In genomic region chr14:35405304-35405996, GRCh38 we compare ENCODE assay signal across 8 cellular contexts. TPM values are rescaled to one million over a fixed set of nuclear protein-coding genes. Genes with fewer than 3 reads are reported as not detected.
A peak's percentile ranks its signal among the peaks of the same experiment; 100 is the strongest.
DNase-seq lines count a peak whose midpoint lies in the region; ATAC-seq and TF ChIP-seq lines count a peak whose summit lies in the region.

No MANE protein-coding gene starts in this region.

- peaks cover 33% of the 10 kb centered on the region for H3K36me3 ChIP-seq in OCI-LY7 (ENCODE audit: insufficient read depth, low read length)

- POLR2A ChIA-PET in OCI-LY7 (lab: Charles Lee) = interaction anchor here (0.5 to 5.0 kb wide), 12 partner anchors 14 to 315 kb away, joined by 3 to 37 read pairs (median 4); partner anchors contain the start of gene PSMA6

- CTCF ChIA-PET in OCI-LY7 (lab: Charles Lee; ENCODE audit: unreplicated experiment) = interaction anchor here (0.7 to 1.1 kb wide), 4 partner anchors 9 to 262 kb away, joined by 3 read pairs; no protein-coding TSS in a partner anchor

- H3K4me2 ChIP-seq in OCI-LY7 (ENCODE audit: low read length) = peak overlapping the region; percentile 96

- peak overlapping the region; percentile 68 for H3K27ac Mint-ChIP-seq in endothelial cell (ENCODE audit: unreplicated experiment)
- H3K27ac Mint-ChIP-seq in natural killer cell treated with Interleukin-12 subunit alpha and Interleukin-12 subunit beta and Interleukin-15 and Interleukin-18, amount 100 ng/mL, for 72 hours = peak overlapping the region; percentile 98 to 99

- H2AFZ ChIP-seq in OCI-LY7 (ENCODE audit: low read length) = peak overlapping the region; percentile 87

- intact Hi-C loops in OCI-LY7 (cut with micrococcal nuclease; ENCODE audit: unreplicated experiment) = loop anchor here (2.0 to 5.0 kb wide), 3 partner anchors 121 to 533 kb away; partner anchors contain the start of genes PPP2R3C and PRORP

- peaks cover 15% of the 10 kb centered on the region; the same call in 1 of the 2 replicates for H4K20me1 ChIP-seq in OCI-LY7 (ENCODE audit: insufficient read depth, low read length)

- DNase-seq in G401 (ENCODE audit: low spot score) = peak; percentile 44
- DNase-seq in OCI-LY7 (ENCODE audit: low spot score) = no peak
- no peak for DNase-seq in endothelial cell (ENCODE audit: low spot score)
- no peak for DNase-seq in natural killer cell treated with Interleukin-12 subunit alpha and Interleukin-12 subunit beta and Interleukin-15 and Interleukin-18, amount 100 ng/mL, for 72 hours (ENCODE audit: low spot score)
- DNase-seq in NOMO-1 (lab: John Stamatoyannopoulos, UW; ENCODE audit: unreplicated experiment in 2 of 2) = no peak

- in situ Hi-C loops in G401 (cut with HindIII; ENCODE audit: low sequenced_read_pairs) = loop anchor here (10.0 to 25.0 kb wide), 2 partner anchors 181 to 368 kb away; partner anchors contain the start of gene FAM177A1

- peak overlapping the region; percentile 79 for H3K27ac ChIP-seq in OCI-LY7 (ENCODE audit: low read depth, low read length, poor library complexity, severe bottlenecking)

- H3K79me2 ChIP-seq in OCI-LY7 (ENCODE audit: insufficient read depth, low read depth, low read length) = peaks cover 21% of the 10 kb centered on the region; the same call in 1 of the 2 replicates

- no peak for ATAC-seq in natural killer cell treated with Interleukin-12 subunit alpha and Interleukin-12 subunit beta and Interleukin-15 and Interleukin-18, amount 100 ng/mL, for 72 hours
- ATAC-seq in GM21515 (IDR thresholded peaks at IDR 0.05; ENCODE audit: unreplicated experiment) (no peak), GM18909 (IDR thresholded peaks at IDR 0.05; ENCODE audit: poor library complexity, unreplicated experiment) (no peak), GM21786 (IDR thresholded peaks at IDR 0.05; ENCODE audit: unreplicated experiment) (no peak)

- H3K4me3 Mint-ChIP-seq in endothelial cell (ENCODE audit: unreplicated experiment) = peak overlapping the region; percentile 95
- H3K4me3 Mint-ChIP-seq in natural killer cell treated with Interleukin-12 subunit alpha and Interleukin-12 subunit beta and Interleukin-15 and Interleukin-18, amount 100 ng/mL, for 72 hours = peak overlapping the region; percentile 98

- H3K9me2 ChIP-seq in OCI-LY7 (ENCODE audit: insufficient read depth, low read length) = no peaks in the 10 kb centered on the region

- peaks cover 47% of the 10 kb centered on the region for H3K4me1 ChIP-seq in OCI-LY7 (ENCODE audit: insufficient read depth, low read length, poor library complexity, severe bottlenecking)

- no peaks in the 10 kb centered on the region for H3K9me3 ChIP-seq in OCI-LY7 (ENCODE audit: low read length)

- peaks cover 5% of the 10 kb centered on the region for H3K27me3 Mint-ChIP-seq in endothelial cell (ENCODE audit: unreplicated experiment)
- no peaks in the 10 kb centered on the region for H3K27me3 Mint-ChIP-seq in natural killer cell treated with Interleukin-12 subunit alpha and Interleukin-12 subunit beta and Interleukin-15 and Interleukin-18, amount 100 ng/mL, for 72 hours

- no TSS peak for BruUV-seq in OCI-LY7 (replicated peaks; lab: Mats Ljungman, UMichigan)

- no peaks in the 10 kb centered on the region for H3K9me3 Mint-ChIP-seq in endothelial cell (ENCODE audit: unreplicated experiment)
- no peaks in the 10 kb centered on the region for H3K9me3 Mint-ChIP-seq in natural killer cell treated with Interleukin-12 subunit alpha and Interleukin-12 subunit beta and Interleukin-15 and Interleukin-18, amount 100 ng/mL, for 72 hours

- peaks cover 23% of the 10 kb centered on the region for H3K36me3 Mint-ChIP-seq in endothelial cell (ENCODE audit: low read depth, unreplicated experiment)
- peaks cover 35% of the 10 kb centered on the region for H3K36me3 Mint-ChIP-seq in natural killer cell treated with Interleukin-12 subunit alpha and Interleukin-12 subunit beta and Interleukin-15 and Interleukin-18, amount 100 ng/mL, for 72 hours

- peaks cover 39% of the 10 kb centered on the region for H3K4me1 Mint-ChIP-seq in endothelial cell (ENCODE audit: unreplicated experiment)
- H3K4me1 Mint-ChIP-seq in natural killer cell treated with Interleukin-12 subunit alpha and Interleukin-12 subunit beta and Interleukin-15 and Interleukin-18, amount 100 ng/mL, for 72 hours (ENCODE audit: low read depth in 2 of 2) = peaks cover 45 to 52% of the 10 kb centered on the region in 2 donors

- H3K4me3 ChIP-seq in OCI-LY7 (ENCODE audit: low read depth, low read length, poor library complexity, severe bottlenecking) = peak overlapping the region; percentile 93

- no peak for TF ChIP-seq CTCF in OCI-LY7 (conservative IDR thresholded peaks at IDR 0.05; ENCODE audit: low read length)
- TF ChIP-seq CTCF in endothelial cell (IDR thresholded peaks at IDR 0.05; ENCODE audit: unreplicated experiment) = no peak

RNA-seq across cellular contexts. Expression of gene NFKBIA, which starts 0.9 kb away (rescaled TPM):
- 98.1 and 101 TPM in 2 replicates for total RNA-seq in G401 (2014; rRNA removed; shearing (Covaris generic))
- 100 and 109 TPM in 2 replicates for total RNA-seq in OCI-LY7 (2014; rRNA removed; shearing (Covaris generic))
- total RNA-seq in OCI-LY7 (2022) = 37.0 and 43.6 TPM in 2 replicates
- total RNA-seq in endothelial cell (ENCODE audit: unreplicated experiment) = 41.9 TPM
- total RNA-seq in natural killer cell treated with Interleukin-12 subunit alpha and Interleukin-12 subunit beta and Interleukin-15 and Interleukin-18, amount 100 ng/mL, for 72 hours = 1,000 to 10,000 TPM; 1,092 to 1,804 TPM

Comparison
In these comparisons a context has a peak if more than half of its experiments do, and no peak if none do; other contexts are left out.
1. RNA of gene NFKBIA, which starts 0.9 kb away (total RNA-seq): 1,092 to 1,804 TPM in natural killer cell treated with Interleukin-12 subunit alpha and Interleukin-12 subunit beta and Interleukin-15 and Interleukin-18, amount 100 ng/mL, for 72 hours; 98.1 to 101 TPM in G401, 37.0 to 109 TPM in OCI-LY7 and 41.9 TPM in endothelial cell (single experiment); every median in the first group is over 4 times any median in the second.